8 cellular contexts compared by ENCODE assay signal in genomic region chrX:129637217-129638109, GRCh38. TPM values are rescaled to one million over a fixed set of nuclear protein-coding genes. Genes with fewer than 3 reads are reported as not detected.
DNase-seq lines count a peak whose midpoint lies in the region; ATAC-seq and TF ChIP-seq lines count a peak whose summit lies in the region.

No MANE protein-coding gene starts in this region.

- no peak overlapping the region for H3K4me3 Mint-ChIP-seq in neural crest cell

- no peaks in the 10 kb centered on the region for H3K79me2 ChIP-seq in OCI-LY1 (ENCODE audit: insufficient read depth, low read length)

- no peaks in the 10 kb centered on the region for H3K36me3 ChIP-seq in OCI-LY1 (ENCODE audit: insufficient read depth, low read length)

- H3K9me2 ChIP-seq in OCI-LY1 (ENCODE audit: low read depth, low read length): no peaks in the 10 kb centered on the region

- peaks cover 23% of the 10 kb centered on the region for H3K4me1 Mint-ChIP-seq in neural crest cell

- no peak overlapping the region for H2AFZ ChIP-seq in OCI-LY1 (ENCODE audit: low read length)

- peak; percentile 90 for ATAC-seq in HG03354 (IDR thresholded peaks at IDR 0.05; ENCODE audit: poor library complexity, severe bottlenecking, unreplicated experiment)
- ATAC-seq in stimulated activated naive CD8-positive, alpha-beta T cell treated with anti-CD3 and anti-CD28 coated beads, Interleukin-15, Interleukin-2, amounts not matched to agents 100 U/mL and 50 U/mL, for 24 hours: peak; percentile 79

- no peaks in the 10 kb centered on the region for H3K9me3 ChIP-seq in OCI-LY1 (ENCODE audit: low read length)

- H3K36me3 Mint-ChIP-seq in neural crest cell (ENCODE audit: low read depth): no peaks in the 10 kb centered on the region

- H3K27ac Mint-ChIP-seq in neural crest cell (ENCODE audit: unreplicated experiment): no peak overlapping the region

- H3K4me1 ChIP-seq in OCI-LY1 (ENCODE audit: insufficient read depth, low read length, severe bottlenecking): no peaks in the 10 kb centered on the region

- H3K9me3 Mint-ChIP-seq in neural crest cell: no peaks in the 10 kb centered on the region

- no peaks in the 10 kb centered on the region for H3F3A ChIP-seq in OCI-LY1 (ENCODE audit: insufficient read depth, low read length)

- H3K27me3 ChIP-seq in OCI-LY1 (ENCODE audit: insufficient read depth, low read length): no peaks in the 10 kb centered on the region

- peak; percentile 85 for TF ChIP-seq CTCF in OCI-LY1 (IDR thresholded peaks at IDR 0.05; ENCODE audit: low read length)
- TF ChIP-seq CTCF in neural crest cell (conservative IDR thresholded peaks at IDR 0.05): peak; percentile 92

- no peak overlapping the region for H3K4me3 ChIP-seq in OCI-LY1 (ENCODE audit: low read depth, low read length, poor library complexity, severe bottlenecking)

- H4K20me1 ChIP-seq in OCI-LY1 (ENCODE audit: insufficient read depth, low read length): no peaks in the 10 kb centered on the region

- H3K4me2 ChIP-seq in OCI-LY1 (ENCODE audit: low read length): no peak overlapping the region

- H3K27me3 Mint-ChIP-seq in neural crest cell (ENCODE audit: low read depth): peaks cover 28% of the 10 kb centered on the region

- H3K27ac ChIP-seq in OCI-LY1 (ENCODE audit: low read depth, low read length, poor library complexity, severe bottlenecking): no peak overlapping the region

- no peak overlapping the region for H3K9ac ChIP-seq in OCI-LY1 (ENCODE audit: low read length)

- DNase-seq in SIG-M5 treated with dmso at 0.1 percent for 504 hours (lab: John Stamatoyannopoulos, UW; ENCODE audit: unreplicated experiment) (peak; percentile 61), SIG-M5 (lab: John Stamatoyannopoulos, UW) (no peak), fibroblast of gingiva (ENCODE audit: low read depth) (peak; percentile 46), neural crest cell (ENCODE audit: low read depth, low spot score) (peak; percentile 83)
- peak; percentile 79 for DNase-seq in activated T-cell treated with anti-CD3 and anti-CD28 coated beads, Interleukin-2, amount 50 U/mL, for 1 hour
- peak; percentile 77 for DNase-seq in stimulated activated naive CD8-positive, alpha-beta T cell treated with anti-CD3 and anti-CD28 coated beads, Interleukin-15, Interleukin-2, amounts not matched to agents 100 U/mL and 50 U/mL, for 24 hours

RNA-seq across cellular contexts. Expression of gene APLN, which starts 17.3 kb away (rescaled TPM):
- 1.2 and 1.3 TPM in 2 replicates for total RNA-seq in neural crest cell
